ENCODE assay signal across 20 cellular contexts in the genomic region with DNA sequence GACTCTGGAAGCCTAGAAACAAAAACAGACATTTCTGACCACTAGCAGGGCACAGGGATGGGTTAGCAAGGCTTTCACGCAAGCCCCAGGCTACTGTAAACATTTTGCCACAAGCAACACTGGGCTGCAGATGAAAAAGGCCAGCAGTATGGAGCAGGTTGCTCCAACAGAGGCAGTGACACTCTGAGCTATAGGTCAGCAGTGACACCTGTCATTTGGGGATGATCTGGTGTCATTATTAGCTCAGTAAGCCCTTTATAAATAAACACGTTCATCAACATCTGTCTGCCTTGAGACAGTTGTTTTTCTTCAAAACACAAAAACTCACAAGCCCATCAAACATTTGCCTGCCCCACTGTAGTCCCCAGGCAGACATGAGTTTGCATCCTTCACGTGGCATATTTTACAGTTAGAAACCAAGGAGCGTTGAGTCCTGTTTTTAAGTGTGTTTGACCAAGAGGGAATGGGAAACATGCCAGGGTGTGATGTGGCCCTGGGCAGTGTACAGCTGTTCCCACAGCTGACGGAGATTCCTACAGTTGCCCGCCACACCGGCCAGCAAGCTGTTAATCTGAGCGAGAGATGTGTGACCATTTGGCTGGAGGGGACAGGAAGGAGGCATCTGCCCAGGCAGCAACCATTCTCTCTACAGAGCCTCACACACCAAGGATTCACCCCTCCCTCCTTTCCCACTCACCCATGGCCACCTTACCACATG.
DNase-seq lines count a peak whose midpoint lies in the region.
"Had no signal": no experiment of that assay in that cellular context is flagged by ENCODE, and none has a peak within 500 bp of the region (broad histone marks: within the 10 kb centered on the region; RNA-seq: fewer than 3 reads in every experiment).

No MANE protein-coding gene starts in this region.

- peak; percentile 23 for DNase-seq in EL
- DNase-seq in SHP77 treated with DMSO at 0.1 percent for 48 hours (lab: John Stamatoyannopoulos, UW): peak; percentile 57
- peak; percentile 94 for DNase-seq in myocyte (ENCODE audit: low read depth)
- DNase-seq in glomerular visceral epithelial cell (ENCODE audit: extremely low spot score): no peak
- DNase-seq in activated gamma-delta T cell treated with Interleukin-2 at 50 U/mL for 16 hours: no peak
- DNase-seq in activated CD4-positive, alpha-beta memory T cell treated with anti-CD3 and anti-CD28 coated beads, Interleukin-2, amount 10 ng/mL, durations not matched to agents 7 days and 5 days: no peak
- DNase-seq: activated CD4-positive, alpha-beta T cell treated with anti-CD3 and anti-CD28 coated beads, Interleukin-2, amount 10 ng/mL, durations not matched to agents 7 days and 5 days; activated naive CD4-positive, alpha-beta T cell treated with anti-CD3 and anti-CD28 coated beads for 36 hours; COR-L47; MV-4-11; NCI-H1694 treated with DMSO at 0.1 percent for 48 hours; nephron progenitor cell; pancreas; right cardiac atrium; stimulated activated CD4-positive, alpha-beta T cell treated with anti-CD3 and anti-CD28 coated beads, Interleukin-4, amount 100 ng/mL, for 4 hours; substantia nigra had no signal

- H3K4me2 ChIP-seq in BLaER1 treated with 17β-estradiol and CSF1 and Interleukin-3, amounts not matched to agents 10 nM and 100 nM: peak overlapping the region in 8 of 11 experiments; percentile 7 to 51 (median 22); a peak in 11 of 22 replicates

- no peak overlapping the region for H3K27ac Mint-ChIP-seq in activated CD4-positive, alpha-beta memory T cell treated with anti-CD3 and anti-CD28 coated beads, Interleukin-2, amount 10 ng/mL, durations not matched to agents 7 days and 5 days
- H3K27ac Mint-ChIP-seq: activated CD4-positive, alpha-beta T cell treated with anti-CD3 and anti-CD28 coated beads, Interleukin-2, amount 10 ng/mL, durations not matched to agents 7 days and 5 days; activated naive CD4-positive, alpha-beta T cell treated with anti-CD3 and anti-CD28 coated beads for 36 hours; nephron progenitor cell; stimulated activated memory B cell treated with anti-CD40 and anti-IgM and Interleukin-4, amounts not matched to agents 10 μg/mL and 1 μg/mL and 100 μg/mL, for 72 hours; type B pancreatic cell had no signal

- CTCF ChIA-PET in activated CD4-positive, alpha-beta memory T cell treated with anti-CD3 and anti-CD28 coated beads, Interleukin-2, amount 10 ng/mL, durations not matched to agents 7 days and 5 days (lab: Charles Lee): interaction anchor here (0.6 kb wide), 1 partner anchor 109 kb away, joined by 3 read pairs; no protein-coding TSS in a partner anchor

- H3K4me1 Mint-ChIP-seq in activated CD4-positive, alpha-beta memory T cell treated with anti-CD3 and anti-CD28 coated beads, Interleukin-2, amount 10 ng/mL, durations not matched to agents 7 days and 5 days: no peaks in the 10 kb centered on the region

- H3K4me1 ChIP-seq in BLaER1 treated with 17β-estradiol and CSF1 and Interleukin-3, amounts not matched to agents 10 nM and 100 nM: peaks cover 10 to 56% (median 40%) of the 10 kb centered on the region in 10 experiments; a peak in 18 of 20 replicates
- H3K4me1 ChIP-seq: pancreas had no signal

- no peak overlapping the region for H3K9ac ChIP-seq in BLaER1 treated with 17β-estradiol and CSF1 and Interleukin-3, amounts not matched to agents 10 nM and 100 nM

- peaks cover 49% of the 10 kb centered on the region for H3K27me3 Mint-ChIP-seq in activated CD4-positive, alpha-beta memory T cell treated with anti-CD3 and anti-CD28 coated beads, Interleukin-2, amount 10 ng/mL, durations not matched to agents 7 days and 5 days

- H3K4me3 ChIP-seq in BLaER1 treated with 17β-estradiol and CSF1 and Interleukin-3, amounts not matched to agents 10 nM and 100 nM: no peak overlapping the region
- H3K4me3 ChIP-seq: pancreas had no signal

- H3K9me3 Mint-ChIP-seq in activated CD4-positive, alpha-beta memory T cell treated with anti-CD3 and anti-CD28 coated beads, Interleukin-2, amount 10 ng/mL, durations not matched to agents 7 days and 5 days: no peaks in the 10 kb centered on the region
- H3K9me3 Mint-ChIP-seq: activated CD4-positive, alpha-beta T cell treated with anti-CD3 and anti-CD28 coated beads, Interleukin-2, amount 10 ng/mL, durations not matched to agents 7 days and 5 days; activated naive CD4-positive, alpha-beta T cell treated with anti-CD3 and anti-CD28 coated beads for 36 hours; nephron progenitor cell; stimulated activated memory B cell treated with anti-CD40 and anti-IgM and Interleukin-4, amounts not matched to agents 10 μg/mL and 1 μg/mL and 100 μg/mL, for 72 hours had no signal

- H3K36me3 Mint-ChIP-seq in activated CD4-positive, alpha-beta memory T cell treated with anti-CD3 and anti-CD28 coated beads, Interleukin-2, amount 10 ng/mL, durations not matched to agents 7 days and 5 days (ENCODE audit: low read depth): no peaks in the 10 kb centered on the region
- H3K36me3 Mint-ChIP-seq: stimulated activated memory B cell treated with anti-CD40 and anti-IgM and Interleukin-4, amounts not matched to agents 10 μg/mL and 1 μg/mL and 100 μg/mL, for 72 hours had no signal

- H3K36me3 ChIP-seq in BLaER1 treated with 17β-estradiol and CSF1 and Interleukin-3, amounts not matched to agents 10 nM and 100 nM: no peaks in the 10 kb centered on the region
- H3K36me3 ChIP-seq: pancreas had no signal

- no peaks in the 10 kb centered on the region for H3K9me3 ChIP-seq in BLaER1 treated with 17β-estradiol and CSF1 and Interleukin-3, amounts not matched to agents 10 nM and 100 nM (replicated peaks in 1 of 11)
- H3K9me3 ChIP-seq: pancreas had no signal

- H3K4me3 Mint-ChIP-seq in activated CD4-positive, alpha-beta memory T cell treated with anti-CD3 and anti-CD28 coated beads, Interleukin-2, amount 10 ng/mL, durations not matched to agents 7 days and 5 days: no peak overlapping the region
- H3K4me3 Mint-ChIP-seq: activated CD4-positive, alpha-beta T cell treated with anti-CD3 and anti-CD28 coated beads, Interleukin-2, amount 10 ng/mL, durations not matched to agents 7 days and 5 days; activated naive CD4-positive, alpha-beta T cell treated with anti-CD3 and anti-CD28 coated beads for 36 hours; nephron progenitor cell; stimulated activated memory B cell treated with anti-CD40 and anti-IgM and Interleukin-4, amounts not matched to agents 10 μg/mL and 1 μg/mL and 100 μg/mL, for 72 hours; type B pancreatic cell had no signal

- no peaks in the 10 kb centered on the region; a peak in 1 of 22 replicates for H4K20me1 ChIP-seq in BLaER1 treated with 17β-estradiol and CSF1 and Interleukin-3, amounts not matched to agents 10 nM and 100 nM

- H3K27me3 ChIP-seq in BLaER1 treated with 17β-estradiol and CSF1 and Interleukin-3, amounts not matched to agents 10 nM and 100 nM: peaks cover 17 to 37% (median 28%) of the 10 kb centered on the region in 11 experiments
- H3K27me3 ChIP-seq: pancreas had no signal

- POLR2A ChIA-PET in activated CD4-positive, alpha-beta memory T cell treated with anti-CD3 and anti-CD28 coated beads, Interleukin-2, amount 10 ng/mL, durations not matched to agents 7 days and 5 days (lab: Charles Lee): no interaction called here

- H3K27ac ChIP-seq in BLaER1 treated with 17β-estradiol and CSF1 and Interleukin-3, amounts not matched to agents 10 nM and 100 nM: no peak overlapping the region
- H3K27ac ChIP-seq: pancreas, VCaP had no signal

Comparison
In these comparisons a context has a peak if more than half of its experiments do, and no peak if none do; other contexts are left out.
1. DNase-seq: peak in EL (single experiment), SHP77 treated with DMSO at 0.1 percent for 48 hours (single experiment) and myocyte (single experiment); none in glomerular visceral epithelial cell (single experiment), activated gamma-delta T cell treated with Interleukin-2 at 50 U/mL for 16 hours (single experiment) and activated CD4-positive, alpha-beta memory T cell treated with anti-CD3 and anti-CD28 coated beads, Interleukin-2, amount 10 ng/mL, durations not matched to agents 7 days and 5 days (single experiment).